In genomic region chr6:125867483-125867935, GRCh38 we compare ENCODE assay signal across 11 cellular contexts.
DNase-seq lines count a peak whose midpoint lies in the region; ATAC-seq and TF ChIP-seq lines count a peak whose summit lies in the region.
"Had no signal": no experiment of that assay in that cellular context is flagged by ENCODE, and none has a peak within 500 bp of the region (broad histone marks: within the 10 kb centered on the region; RNA-seq: fewer than 3 reads in every experiment).

No MANE protein-coding gene starts in this region.

- POLR2A ChIA-PET in naive thymus-derived CD8-positive, alpha-beta T cell (lab: Charles Lee) = no interaction called here

- H4K12ac ChIP-seq in trophoblast cell (ENCODE audit: low read depth, low read length) = no peak overlapping the region

- no peaks in the 10 kb centered on the region for H3K9me3 ChIP-seq in trophoblast cell (ENCODE audit: insufficient read depth, low read depth, low read length)
- no peaks in the 10 kb centered on the region for H3K9me3 ChIP-seq in Peyer's patch
- H3K9me3 ChIP-seq: sigmoid colon, tibial nerve had no signal

- H3K4me3 Mint-ChIP-seq in naive thymus-derived CD8-positive, alpha-beta T cell = no peak overlapping the region

- H2BK120ac ChIP-seq in trophoblast cell (ENCODE audit: insufficient read depth, low read length, poor library complexity) = no peak overlapping the region

- H3K79me1 ChIP-seq in trophoblast cell (ENCODE audit: low read length) = peaks cover 5% of the 10 kb centered on the region

- no peaks in the 10 kb centered on the region for H3K79me2 ChIP-seq in trophoblast cell (ENCODE audit: control insufficient read depth, insufficient read depth, low read length, poor library complexity)

- in situ Hi-C loops in G401 (cut with HindIII; ENCODE audit: low sequenced_read_pairs) = no loop called here

- H3K4me2 ChIP-seq in trophoblast cell (ENCODE audit: low read length) = peak overlapping the region; percentile 8

- H3K4ac ChIP-seq in trophoblast cell (ENCODE audit: low read depth, low read length) = no peak overlapping the region

- no peak overlapping the region for H3K14ac ChIP-seq in trophoblast cell (ENCODE audit: low read length)

- H3K18ac ChIP-seq in trophoblast cell (ENCODE audit: low read length) = no peak overlapping the region

- H4K8ac ChIP-seq in trophoblast cell (ENCODE audit: low read depth, low read length) = no peak overlapping the region

- H3K4me1 ChIP-seq in trophoblast cell (ENCODE audit: control insufficient read depth in 1 of 2, insufficient read depth in 2 of 2, low read length in 2 of 2) (peaks cover 6 to 10% of the 10 kb centered on the region in 2 experiments), Peyer's patch (no peaks in the 10 kb centered on the region)

- H3K27me3 Mint-ChIP-seq in naive thymus-derived CD8-positive, alpha-beta T cell = no peaks in the 10 kb centered on the region

- no peak overlapping the region for H2AK5ac ChIP-seq in trophoblast cell (ENCODE audit: low read length)

- H3K27ac ChIP-seq in trophoblast cell (ENCODE audit: low read depth, low read length) (no peak overlapping the region), Peyer's patch (no peak overlapping the region)
- H3K27ac ChIP-seq: tibial nerve had no signal

- H3K23ac ChIP-seq in trophoblast cell (ENCODE audit: low read length) = no peak overlapping the region

- H4K91ac ChIP-seq in trophoblast cell (ENCODE audit: low read depth, low read length) = no peak overlapping the region

- no peak overlapping the region for H3K27ac Mint-ChIP-seq in naive thymus-derived CD8-positive, alpha-beta T cell

- no peak for TF ChIP-seq POLR2A in Peyer's patch (IDR thresholded peaks at IDR 0.05)

- no peaks in the 10 kb centered on the region for H3K9me3 Mint-ChIP-seq in naive thymus-derived CD8-positive, alpha-beta T cell

- H3K9ac ChIP-seq in trophoblast cell (ENCODE audit: low read length) = no peak overlapping the region

- H2BK5ac ChIP-seq in trophoblast cell (ENCODE audit: low read depth, low read length, poor library complexity) = no peak overlapping the region

- WGBS in trophoblast cell (ENCODE audit: extremely low coverage, insufficient coverage, insufficient read length) = no CpG with 5 or more reads among the region's 5 CpGs

- H2AFZ ChIP-seq in trophoblast cell (ENCODE audit: insufficient read depth, low read length, poor library complexity) = no peak overlapping the region

- ATAC-seq in naive thymus-derived CD8-positive, alpha-beta T cell = no peak
- ATAC-seq: Panc1 had no signal

- peaks cover 0 to 10% (median 6%) of the 10 kb centered on the region in 3 donors for H3K36me3 Mint-ChIP-seq in naive thymus-derived CD8-positive, alpha-beta T cell

- H3K4me3 ChIP-seq in trophoblast cell (ENCODE audit: low read depth, low read length) = no peak overlapping the region
- H3K4me3 ChIP-seq in Peyer's patch = no peak overlapping the region
- H3K4me3 ChIP-seq: sigmoid colon, tibial nerve had no signal

- H3K36me3 ChIP-seq in trophoblast cell (ENCODE audit: control insufficient read depth in 1 of 2, insufficient read depth in 2 of 2, low read length in 2 of 2) (no peaks in the 10 kb centered on the region), Peyer's patch (no peaks in the 10 kb centered on the region)
- H3K36me3 ChIP-seq: sigmoid colon, tibial nerve had no signal

- H3K27me3 ChIP-seq in trophoblast cell (ENCODE audit: insufficient read depth, low read length) = no peaks in the 10 kb centered on the region
- no peaks in the 10 kb centered on the region for H3K27me3 ChIP-seq in Peyer's patch
- H3K27me3 ChIP-seq: sigmoid colon, tibial nerve had no signal

- H2BK12ac ChIP-seq in trophoblast cell (ENCODE audit: low read length) = no peak overlapping the region

- DNase-seq in GM04504 (ENCODE audit: low read depth) (peak; percentile 54), NCI-H2107 (lab: John Stamatoyannopoulos, UW) (peak; percentile 66), epidermal melanocyte (ENCODE audit: insufficient read length, low spot score) (peak; percentile 28), trophoblast cell (peak; percentile 98 to 99), Peyer's patch (no peak), G401 (ENCODE audit: low spot score) (no peak)
- no peak for DNase-seq in naive thymus-derived CD8-positive, alpha-beta T cell
- DNase-seq in activated CD4-positive, alpha-beta T cell treated with anti-CD3 and anti-CD28 coated beads for 4 hours = no peak
- DNase-seq: sigmoid colon had no signal

- no peak for TF ChIP-seq CTCF in Peyer's patch (IDR thresholded peaks at IDR 0.05)

- peaks cover 0 to 2% (median 1%) of the 10 kb centered on the region in 4 donors for H3K4me1 Mint-ChIP-seq in naive thymus-derived CD8-positive, alpha-beta T cell

Comparison
In these comparisons a context has a peak if more than half of its experiments do, and no peak if none do; other contexts are left out.
1. DNase-seq: peak in GM04504 (single experiment), NCI-H2107 (single experiment), epidermal melanocyte (single experiment) and trophoblast cell (2 of 2); none in Peyer's patch (0 of 3), G401 (single experiment), naive thymus-derived CD8-positive, alpha-beta T cell (0 of 10) and activated CD4-positive, alpha-beta T cell treated with anti-CD3 and anti-CD28 coated beads for 4 hours (0 of 2).